24 cellular contexts compared by ENCODE assay signal in the genomic region with DNA sequence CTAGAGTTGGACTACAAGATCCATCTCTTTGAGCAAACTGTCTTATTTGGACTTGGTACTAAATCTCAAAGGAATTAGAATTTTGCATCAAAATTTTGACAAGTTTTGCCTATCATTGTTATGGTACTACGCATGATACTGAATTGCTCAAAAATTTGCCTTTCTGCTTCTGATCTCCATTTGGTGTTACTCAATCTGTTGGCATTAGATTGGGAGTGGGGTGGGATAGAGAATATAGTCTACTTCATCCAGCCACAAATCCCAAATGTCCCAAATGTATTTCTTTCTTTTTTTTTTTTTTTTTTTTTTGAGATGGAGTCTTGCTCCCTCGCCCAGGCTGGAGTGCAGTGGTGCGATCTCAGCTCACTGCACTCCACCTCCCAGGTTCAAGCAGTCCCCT.
"Had no signal": no experiment of that assay in that cellular context is flagged by ENCODE, and none has a peak within 500 bp of the region (broad histone marks: within the 10 kb centered on the region; RNA-seq: fewer than 3 reads in every experiment).

No MANE protein-coding gene starts in this region.

- DNase-seq: colonic mucosa; effector CD8-positive, alpha-beta T cell; endodermal cell; gastrocnemius medialis; head of caudate nucleus; kidney; left lung; mesenchymal stem cell; midbrain; naive thymus-derived CD4-positive, alpha-beta T cell; right lobe of liver; stimulated activated CD4-positive, alpha-beta T cell treated with anti-CD3 and anti-CD28 coated beads, Interleukin-12 subunit alpha, Interleukin-12 subunit beta, amount 100 ng/mL, for 4 hours; stimulated activated CD4-positive, alpha-beta T cell treated with anti-CD3 and anti-CD28 coated beads, Interleukin-1b, Interleukin-23, amount 100 ng/mL, for 48 hours; stimulated activated CD4-positive, alpha-beta T cell treated with anti-CD3 and anti-CD28 coated beads, Interleukin-4, amount 100 ng/mL, for 1 hour; stimulated activated CD8-positive, alpha-beta memory T cell treated with anti-CD3 and anti-CD28 coated beads, Interleukin-4, amount 100 ng/mL, for 48 hours; stimulated activated naive CD4-positive, alpha-beta T cell; stimulated activated naive CD8-positive, alpha-beta T cell treated with anti-CD3 and anti-CD28 coated beads, Interleukin-15, amount 100 ng/mL, for 72 hours; transverse colon had no signal

- ATAC-seq: esophagus mucosa; gastrocnemius medialis; naive thymus-derived CD4-positive, alpha-beta T cell; right lobe of liver; stimulated activated naive CD8-positive, alpha-beta T cell treated with anti-CD3 and anti-CD28 coated beads, Interleukin-15, amount 100 ng/mL, for 72 hours had no signal

- H3K27ac ChIP-seq: colonic mucosa, epithelial cell of prostate, gastrocnemius medialis, left lung, neural progenitor cell, parathyroid adenoma, right lobe of liver, suprapubic skin, transverse colon, vagina had no signal
